ENCODE assay signal across 18 cellular contexts in genomic region chr7:33918401-33919120, GRCh38. TPM values are rescaled to one million over a fixed set of nuclear protein-coding genes. Genes with fewer than 3 reads are reported as not detected.
DNase-seq lines count a peak whose midpoint lies in the region; ATAC-seq and TF ChIP-seq lines count a peak whose summit lies in the region.
"Had no signal": no experiment of that assay in that cellular context is flagged by ENCODE, and none has a peak within 500 bp of the region (broad histone marks: within the 10 kb centered on the region; RNA-seq: fewer than 3 reads in every experiment).

No MANE protein-coding gene starts in this region.

- H3K4me1 ChIP-seq in A673 (ENCODE audit: insufficient read depth, low read length, poor library complexity, severe bottlenecking) (peaks cover 17% of the 10 kb centered on the region), MM.1S (ENCODE audit: low read length) (no peaks in the 10 kb centered on the region)

- no peak; the same call in 1 of the 2 replicates for TF ChIP-seq CTCF in A673 (conservative IDR thresholded peaks at IDR 0.05; ENCODE audit: low read depth, low read length)
- TF ChIP-seq CTCF in glutamatergic neuron (IDR thresholded peaks at IDR 0.05; ENCODE audit: partially characterized antibody, unreplicated experiment) = peak; percentile 26
- TF ChIP-seq CTCF in MM.1S (IDR thresholded peaks at IDR 0.05; ENCODE audit: low read length) = no peak

- intact Hi-C loops in A673 (cut with micrococcal nuclease; ENCODE audit: unreplicated experiment) = no loop called here

- no peak for ATAC-seq in GM19324 (IDR thresholded peaks at IDR 0.05; ENCODE audit: low FRiP score, unreplicated experiment)
- ATAC-seq: PC-3 had no signal

- no peaks in the 10 kb centered on the region for H4K20me1 ChIP-seq in MM.1S (ENCODE audit: insufficient read depth, low read length)

- peak overlapping the region; percentile 88 for H3K27ac Mint-ChIP-seq in glutamatergic neuron (ENCODE audit: unreplicated experiment)
- H3K27ac Mint-ChIP-seq: T-helper 1 cell treated with Interleukin-12 subunit alpha and Interleukin-12 subunit beta and Interleukin-4 antibody, amounts not matched to agents 30 μg/mL and 1 μg/mL, for 36 hours had no signal

- no peaks in the 10 kb centered on the region for H3K36me3 ChIP-seq in A673 (ENCODE audit: insufficient read depth, low read length, poor library complexity, severe bottlenecking)
- H3K36me3 ChIP-seq in MM.1S (replicated peaks; ENCODE audit: insufficient read depth, low read length) = no peaks in the 10 kb centered on the region

- H3K4me2 ChIP-seq in MM.1S (ENCODE audit: low read depth, low read length) = no peak overlapping the region

- peaks cover 22% of the 10 kb centered on the region for H3K4me1 Mint-ChIP-seq in glutamatergic neuron (ENCODE audit: low read depth, unreplicated experiment)

- no peak overlapping the region for H2AFZ ChIP-seq in MM.1S (ENCODE audit: low read length)

- H3K9me3 ChIP-seq in A673 (ENCODE audit: low read depth, low read length, poor library complexity, severe bottlenecking) (no peaks in the 10 kb centered on the region), MM.1S (replicated peaks; ENCODE audit: insufficient read depth, low read length) (no peaks in the 10 kb centered on the region)

- POLR2A ChIA-PET in A673 (lab: Charles Lee; ENCODE audit: low non-redundant PET) = no interaction called here

- no peaks in the 10 kb centered on the region for H3K27me3 ChIP-seq in A673 (replicated peaks; ENCODE audit: insufficient read depth, low read depth, low read length, poor library complexity)
- H3K27me3 ChIP-seq in MM.1S (replicated peaks; ENCODE audit: insufficient read depth, low read length) = no peaks in the 10 kb centered on the region

- H3F3A ChIP-seq in MM.1S (ENCODE audit: insufficient read depth, low read length) = no peaks in the 10 kb centered on the region

- no peak overlapping the region for H3K4me3 ChIP-seq in A673 (ENCODE audit: low read depth, low read length, poor library complexity, severe bottlenecking)
- no peak overlapping the region for H3K4me3 ChIP-seq in MM.1S (ENCODE audit: low read length)

- peak overlapping the region; percentile 50 for H3K4me3 Mint-ChIP-seq in glutamatergic neuron (ENCODE audit: unreplicated experiment)
- H3K4me3 Mint-ChIP-seq: T-helper 1 cell treated with Interleukin-12 subunit alpha and Interleukin-12 subunit beta and Interleukin-4 antibody, amounts not matched to agents 30 μg/mL and 1 μg/mL, for 36 hours had no signal

- H3K36me3 Mint-ChIP-seq in glutamatergic neuron (ENCODE audit: unreplicated experiment) = no peaks in the 10 kb centered on the region

- H3K27ac ChIP-seq in A673 (ENCODE audit: low read depth, low read length, poor library complexity, severe bottlenecking) (no peak overlapping the region), MM.1S (ENCODE audit: low read length) (no peak overlapping the region)
- H3K27ac ChIP-seq: C4-2B, RWPE1 had no signal

- no peaks in the 10 kb centered on the region for H3K27me3 Mint-ChIP-seq in glutamatergic neuron (ENCODE audit: unreplicated experiment)

- no peaks in the 10 kb centered on the region for H3K79me2 ChIP-seq in MM.1S (ENCODE audit: low read length)

- H3K9me2 ChIP-seq in MM.1S (replicated peaks; ENCODE audit: insufficient read depth, low read length) = no peaks in the 10 kb centered on the region

- H3K9ac ChIP-seq in MM.1S (ENCODE audit: low read length) = no peak overlapping the region

- no TSS peak for BruUV-seq in A673 (replicated peaks; lab: Mats Ljungman, UMichigan)

- DNase-seq in A673 (ENCODE audit: low spot score) = peak; percentile 82
- peak; percentile 87 for DNase-seq in DMS 273 (lab: John Stamatoyannopoulos, UW; ENCODE audit: unreplicated experiment)
- DNase-seq in RPMI7951 (ENCODE audit: low read depth) = peak; percentile 24
- DNase-seq in glutamatergic neuron = no peak
- DNase-seq in MM.1S = no peak
- no peak for DNase-seq in OCI-M1 (lab: John Stamatoyannopoulos, UW)
- DNase-seq: DND-41, GF-D8, KBM-7, NCI-H1105 treated with DMSO at 0.1 percent for 48 hours, NCI-H187, NCI-H510A, NCI-H748 treated with DMSO at 0.1 percent for 48 hours, PC-3 had no signal

- peaks cover 1% of the 10 kb centered on the region for H3K9me3 Mint-ChIP-seq in glutamatergic neuron (ENCODE audit: unreplicated experiment)
- H3K9me3 Mint-ChIP-seq: T-helper 1 cell treated with Interleukin-12 subunit alpha and Interleukin-12 subunit beta and Interleukin-4 antibody, amounts not matched to agents 30 μg/mL and 1 μg/mL, for 36 hours had no signal

- CTCF ChIA-PET in A673 (lab: Charles Lee) = no interaction called here

RNA-seq across cellular contexts. Expression of gene BMPER, which starts 13.2 kb away (rescaled TPM):
- total RNA-seq in A673 (2021) (6.7 and 8.2 TPM in 2 replicates), glutamatergic neuron (ENCODE audit: unreplicated experiment) (16.2 TPM)
- total RNA-seq in RPMI7951 (2014; rRNA removed; shearing (Covaris generic)) = 3.0 and 7.2 TPM in 2 replicates

Comparison
In these comparisons a context has a peak if more than half of its experiments do, and no peak if none do; other contexts are left out.
1. DNase-seq: peak in A673 (single experiment), DMS 273 (single experiment) and RPMI7951 (single experiment); none in glutamatergic neuron (single experiment), MM.1S (single experiment) and OCI-M1 (single experiment).